Comparison of ENCODE assay signal across 18 cellular contexts in genomic region chr11:101745756-101746155, GRCh38.
DNase-seq lines count a peak whose midpoint lies in the region; ATAC-seq and TF ChIP-seq lines count a peak whose summit lies in the region.
"Had no signal": no experiment of that assay in that cellular context is flagged by ENCODE, and none has a peak within 500 bp of the region (broad histone marks: within the 10 kb centered on the region; RNA-seq: fewer than 3 reads in every experiment).

No MANE protein-coding gene starts in this region.

- H3K27me3 Mint-ChIP-seq in WTC11 (ENCODE audit: low read depth), result no peaks in the 10 kb centered on the region
- H3K27me3 Mint-ChIP-seq: CD4-positive, CD25-positive, alpha-beta regulatory T cell had no signal

- H3K4me3 ChIP-seq in fibroblast of lung (replicated peaks in 1 of 4; ENCODE audit: control extremely low read depth in 1 of 4, insufficient read depth in 1 of 4, low read depth in 3 of 4, low read length in 4 of 4) (no peak overlapping the region), upper lobe of right lung (no peak overlapping the region), BE2C (ENCODE audit: low read depth, low read length) (no peak overlapping the region), heart right ventricle (no peak overlapping the region)
- H3K4me3 ChIP-seq: BLaER1, GM23248 had no signal

- no peaks in the 10 kb centered on the region for H4K20me1 ChIP-seq in fibroblast of lung (ENCODE audit: control insufficient read depth, extremely low read depth, insufficient read depth, low read length)
- H4K20me1 ChIP-seq: BLaER1 had no signal

- H3K36me3 Mint-ChIP-seq in WTC11, result no peaks in the 10 kb centered on the region
- H3K36me3 Mint-ChIP-seq: CD4-positive, CD25-positive, alpha-beta regulatory T cell; CD8-positive, alpha-beta T cell had no signal

- peak overlapping the region; percentile 49; the same call in 1 of the 2 replicates for H3K27ac Mint-ChIP-seq in WTC11
- H3K27ac Mint-ChIP-seq: CD4-positive, CD25-positive, alpha-beta regulatory T cell; CD8-positive, alpha-beta T cell; H9 had no signal

- no peaks in the 10 kb centered on the region for H3K27me3 ChIP-seq in fibroblast of lung (ENCODE audit: control insufficient read depth, insufficient read depth, low read length)
- H3K27me3 ChIP-seq in upper lobe of right lung, result no peaks in the 10 kb centered on the region
- no peaks in the 10 kb centered on the region for H3K27me3 ChIP-seq in BE2C
- no peaks in the 10 kb centered on the region for H3K27me3 ChIP-seq in heart right ventricle
- H3K27me3 ChIP-seq: BLaER1 had no signal

- H3K9me3 Mint-ChIP-seq in WTC11, result peaks cover 7% of the 10 kb centered on the region
- H3K9me3 Mint-ChIP-seq: CD8-positive, alpha-beta T cell; H9 had no signal

- H3K4me1 Mint-ChIP-seq in WTC11, result peaks cover 26% of the 10 kb centered on the region
- H3K4me1 Mint-ChIP-seq: CD4-positive, CD25-positive, alpha-beta regulatory T cell had no signal

- POLR2A ChIA-PET in WTC11 (lab: Charles Lee), result no interaction called here

- CTCF ChIA-PET in WTC11 (lab: Charles Lee), result no interaction called here

- DNase-seq in LHCN-M2 (ENCODE audit: low read depth) (peak; percentile 18), WTC11 (ENCODE audit: low spot score) (no peak), fibroblast of lung (ENCODE audit: low read depth in 2 of 2) (peak in 1 of 2 donors; percentile 36), upper lobe of right lung (no peak), BE2C (no peak), heart right ventricle (no peak), HK-2 (ENCODE audit: unreplicated experiment) (no peak)
- no peak for DNase-seq in stimulated activated CD8-positive, alpha-beta memory T cell treated with anti-CD3 and anti-CD28 coated beads, Interleukin-4, amount 100 ng/mL, for 48 hours
- DNase-seq: Caco-2; CD4-positive, CD25-positive, alpha-beta regulatory T cell; CD8-positive, alpha-beta T cell; DMS153; DND-41; GM23248; H9 had no signal

- H3K4me2 ChIP-seq in fibroblast of lung (ENCODE audit: extremely low read depth, insufficient read depth, low read length), result no peak overlapping the region
- H3K4me2 ChIP-seq: BLaER1 had no signal

- H2AFZ ChIP-seq in fibroblast of lung (ENCODE audit: low read length), result peak overlapping the region; percentile 25
- H2AFZ ChIP-seq: GM23248 had no signal

- H3K27ac ChIP-seq in fibroblast of lung (ENCODE audit: insufficient read depth, low read length) (no peak overlapping the region), upper lobe of right lung (no peak overlapping the region), heart right ventricle (no peak overlapping the region)
- H3K27ac ChIP-seq: BLaER1, C4-2B, GM23248 had no signal

- no peak for ATAC-seq in WTC11
- peak; percentile 67 for ATAC-seq in upper lobe of right lung
- ATAC-seq in heart right ventricle, result no peak
- ATAC-seq: CD8-positive, alpha-beta T cell; HCT116 had no signal

- intact Hi-C loops in upper lobe of right lung (cut with DNase I), result no loop called here
- intact Hi-C loops in heart right ventricle (cut with DNase I), result no loop called here

- 41 to 60% methylated on average over 1 of the region's 1 CpG for WGBS in heart right ventricle, 2 donors

- H3K36me3 ChIP-seq in fibroblast of lung (ENCODE audit: control insufficient read depth, insufficient read depth, low read length), result no peaks in the 10 kb centered on the region
- no peaks in the 10 kb centered on the region for H3K36me3 ChIP-seq in upper lobe of right lung
- H3K36me3 ChIP-seq in BE2C, result no peaks in the 10 kb centered on the region
- H3K36me3 ChIP-seq in heart right ventricle, result no peaks in the 10 kb centered on the region
- H3K36me3 ChIP-seq: BLaER1 had no signal

- no peaks in the 10 kb centered on the region for H3K79me2 ChIP-seq in fibroblast of lung (ENCODE audit: control insufficient read depth, insufficient read depth, low read length)

- no peak overlapping the region for H3K9ac ChIP-seq in fibroblast of lung (ENCODE audit: insufficient read depth, low read length)
- H3K9ac ChIP-seq: BLaER1, GM23248 had no signal

- no peak overlapping the region for H3K4me3 Mint-ChIP-seq in WTC11
- H3K4me3 Mint-ChIP-seq: CD4-positive, CD25-positive, alpha-beta regulatory T cell; CD8-positive, alpha-beta T cell; H9 had no signal

- H3K9me3 ChIP-seq in fibroblast of lung (ENCODE audit: control insufficient read depth, insufficient read depth, low read depth, low read length) (no peaks in the 10 kb centered on the region), upper lobe of right lung (no peaks in the 10 kb centered on the region), BE2C (no peaks in the 10 kb centered on the region), heart right ventricle (no peaks in the 10 kb centered on the region)
- H3K9me3 ChIP-seq: BLaER1, Caco-2 had no signal

- TF ChIP-seq CTCF in WTC11 (IDR thresholded peaks at IDR 0.05) (no peak), fibroblast of lung (conservative IDR thresholded peaks at IDR 0.05 in 1 of 2, IDR thresholded peaks at IDR 0.05 in 1 of 2; ENCODE audit: low read depth in 1 of 2, low read length in 2 of 2) (no peak), upper lobe of right lung (IDR thresholded peaks at IDR 0.05) (no peak), BE2C (IDR thresholded peaks at IDR 0.05; ENCODE audit: low read depth, low read length) (no peak), heart right ventricle (IDR thresholded peaks at IDR 0.05) (no peak)

- H3K4me1 ChIP-seq in fibroblast of lung (ENCODE audit: control insufficient read depth, extremely low read depth, insufficient read depth, low read length) (peaks cover 2% of the 10 kb centered on the region), upper lobe of right lung (no peaks in the 10 kb centered on the region), BE2C (no peaks in the 10 kb centered on the region), heart right ventricle (no peaks in the 10 kb centered on the region)
- H3K4me1 ChIP-seq: BLaER1 had no signal

TF ChIP-seq in WTC11, 78 proteins besides CTCF, POLR2A, EP300 and RAD21 (continues in another document):
- no peak for TF ChIP-seq ZBTB43 (CRISPR knock-in tag; IDR thresholded peaks at IDR 0.05)
- TF ChIP-seq ZNF263 (CRISPR knock-in tag; IDR thresholded peaks at IDR 0.05; ENCODE audit: low read depth), result no peak
- TF ChIP-seq, protein P1, sequence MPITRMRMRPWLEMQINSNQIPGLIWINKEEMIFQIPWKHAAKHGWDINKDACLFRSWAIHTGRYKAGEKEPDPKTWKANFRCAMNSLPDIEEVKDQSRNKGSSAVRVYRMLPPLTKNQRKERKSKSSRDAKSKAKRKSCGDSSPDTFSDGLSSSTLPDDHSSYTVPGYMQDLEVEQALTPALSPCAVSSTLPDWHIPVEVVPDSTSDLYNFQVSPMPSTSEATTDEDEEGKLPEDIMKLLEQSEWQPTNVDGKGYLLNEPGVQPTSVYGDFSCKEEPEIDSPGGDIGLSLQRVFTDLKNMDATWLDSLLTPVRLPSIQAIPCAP (CRISPR knock-in tag; IDR thresholded peaks at IDR 0.05), result no peak
- TF ChIP-seq STAT6 (CRISPR knock-in tag; conservative IDR thresholded peaks at IDR 0.05; ENCODE audit: low read depth), result no peak
- no peak for TF ChIP-seq CBFB (CRISPR knock-in tag; IDR thresholded peaks at IDR 0.05; ENCODE audit: low read depth)
- no peak for TF ChIP-seq SMAD3 (CRISPR knock-in tag; IDR thresholded peaks at IDR 0.05; ENCODE audit: borderline replicate concordance)
- TF ChIP-seq ZNF138 (CRISPR knock-in tag; conservative IDR thresholded peaks at IDR 0.05), result no peak
- TF ChIP-seq SMAD4 (CRISPR knock-in tag; IDR thresholded peaks at IDR 0.05), result no peak
- no peak for TF ChIP-seq RORB (CRISPR knock-in tag; IDR thresholded peaks at IDR 0.05)
- TF ChIP-seq, protein P2, sequence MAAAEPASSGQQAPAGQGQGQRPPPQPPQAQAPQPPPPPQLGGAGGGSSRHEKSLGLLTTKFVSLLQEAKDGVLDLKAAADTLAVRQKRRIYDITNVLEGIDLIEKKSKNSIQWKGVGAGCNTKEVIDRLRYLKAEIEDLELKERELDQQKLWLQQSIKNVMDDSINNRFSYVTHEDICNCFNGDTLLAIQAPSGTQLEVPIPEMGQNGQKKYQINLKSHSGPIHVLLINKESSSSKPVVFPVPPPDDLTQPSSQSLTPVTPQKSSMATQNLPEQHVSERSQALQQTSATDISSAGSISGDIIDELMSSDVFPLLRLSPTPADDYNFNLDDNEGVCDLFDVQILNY (CRISPR knock-in tag; IDR thresholded peaks at IDR 0.05), result no peak
- no peak for TF ChIP-seq ZNF416 (CRISPR knock-in tag; IDR thresholded peaks at IDR 0.05)
- no peak for TF ChIP-seq CREM (CRISPR knock-in tag; IDR thresholded peaks at IDR 0.05)
- TF ChIP-seq KAT7 (CRISPR knock-in tag; IDR thresholded peaks at IDR 0.05; ENCODE audit: borderline replicate concordance), result no peak
- TF ChIP-seq ZBTB21 (CRISPR knock-in tag; IDR thresholded peaks at IDR 0.05; ENCODE audit: borderline replicate concordance), result no peak
- TF ChIP-seq ZNF423 (CRISPR knock-in tag; IDR thresholded peaks at IDR 0.05), result no peak
- no peak for TF ChIP-seq EMX1 (CRISPR knock-in tag; IDR thresholded peaks at IDR 0.05)
